11 cellular contexts compared by ENCODE assay signal in genomic region chr10:22649390-22649841, GRCh38.
A peak's percentile ranks its signal among the peaks of the same experiment; 100 is the strongest.
DNase-seq lines count a peak whose midpoint lies in the region; ATAC-seq lines count a peak whose summit lies in the region.
"Had no signal": no experiment of that assay in that cellular context is flagged by ENCODE, and none has a peak within 500 bp of the region (broad histone marks: within the 10 kb centered on the region; RNA-seq: fewer than 3 reads in every experiment).

No MANE protein-coding gene starts in this region.

- H3K4me1 Mint-ChIP-seq in activated CD4-positive, alpha-beta memory T cell treated with anti-CD3 and anti-CD28 coated beads for 36 hours (ENCODE audit: low read depth), result peaks cover 92% of the 10 kb centered on the region

- no peaks in the 10 kb centered on the region for H3K27me3 Mint-ChIP-seq in activated CD4-positive, alpha-beta memory T cell treated with anti-CD3 and anti-CD28 coated beads for 36 hours

- H3K27ac Mint-ChIP-seq in activated CD4-positive, alpha-beta memory T cell treated with anti-CD3 and anti-CD28 coated beads for 36 hours, result peak overlapping the region; percentile 95

- H3K36me3 Mint-ChIP-seq in activated CD4-positive, alpha-beta memory T cell treated with anti-CD3 and anti-CD28 coated beads for 36 hours, result peaks cover 21% of the 10 kb centered on the region

- H3K27ac ChIP-seq in substantia nigra (ENCODE audit: low read depth, low read length, poor library complexity, severe bottlenecking), result peak overlapping the region; percentile 17

- peak; percentile 39 for DNase-seq in activated T-cell treated with anti-CD3 and anti-CD28 coated beads for 48 hours (ENCODE audit: low read depth)
- no peak for DNase-seq in activated T-cell treated with anti-CD3 and anti-CD28 coated beads for 4 hours
- DNase-seq in activated CD4-positive, alpha-beta memory T cell treated with anti-CD3 and anti-CD28 coated beads for 36 hours, result peak; percentile 69
- peak; percentile 90 for DNase-seq in kidney tubule cell (ENCODE audit: low spot score)
- DNase-seq in substantia nigra (lab: John Stamatoyannopoulos, UW), result no peak
- no peak for DNase-seq in left ventricle myocardium superior
- DNase-seq in NOMO-1 (lab: John Stamatoyannopoulos, UW; ENCODE audit: unreplicated experiment in 2 of 2), result no peak
- no peak for DNase-seq in occipital lobe (lab: John Stamatoyannopoulos, UW)
- DNase-seq: caudate nucleus, NCI-H146, transverse colon had no signal

- ATAC-seq in left ventricle myocardium superior, result no peak

- H3K4me3 Mint-ChIP-seq in activated CD4-positive, alpha-beta memory T cell treated with anti-CD3 and anti-CD28 coated beads for 36 hours, result peak overlapping the region; percentile 74

- no peaks in the 10 kb centered on the region for H3K9me3 Mint-ChIP-seq in activated CD4-positive, alpha-beta memory T cell treated with anti-CD3 and anti-CD28 coated beads for 36 hours

- POLR2A ChIA-PET in activated CD4-positive, alpha-beta memory T cell treated with anti-CD3 and anti-CD28 coated beads for 36 hours (lab: Charles Lee), result interaction anchor here (0.6 to 4.6 kb wide), 10 partner anchors 9 to 333 kb away, joined by 3 to 43 read pairs (median 3); partner anchors contain the start of gene COMMD3

- intact Hi-C loops in activated CD4-positive, alpha-beta memory T cell treated with anti-CD3 and anti-CD28 coated beads for 36 hours (cut with micrococcal nuclease), result loop anchor here (1.0 to 2.0 kb wide), 2 partner anchors 34 to 63 kb away; no protein-coding TSS in a partner anchor
- intact Hi-C loops in left ventricle myocardium superior (cut with micrococcal nuclease), result no loop called here

- CTCF ChIA-PET in activated CD4-positive, alpha-beta memory T cell treated with anti-CD3 and anti-CD28 coated beads for 36 hours (lab: Charles Lee), result interaction anchor here (1.5 to 2.8 kb wide), 4 partner anchors 8 to 64 kb away, joined by 3 to 8 read pairs (median 6); partner anchors contain the start of gene PIP4K2A

Comparison
In these comparisons a context has a peak if more than half of its experiments do, and no peak if none do; other contexts are left out.
1. DNase-seq: peak in activated T-cell treated with anti-CD3 and anti-CD28 coated beads for 48 hours (single experiment), activated CD4-positive, alpha-beta memory T cell treated with anti-CD3 and anti-CD28 coated beads for 36 hours (single experiment) and kidney tubule cell (single experiment); none in activated T-cell treated with anti-CD3 and anti-CD28 coated beads for 4 hours (single experiment), substantia nigra (0 of 49), left ventricle myocardium superior (single experiment), NOMO-1 (0 of 2) and occipital lobe (single experiment).